ENCODE assay signal across 10 cellular contexts in the genomic region with DNA sequence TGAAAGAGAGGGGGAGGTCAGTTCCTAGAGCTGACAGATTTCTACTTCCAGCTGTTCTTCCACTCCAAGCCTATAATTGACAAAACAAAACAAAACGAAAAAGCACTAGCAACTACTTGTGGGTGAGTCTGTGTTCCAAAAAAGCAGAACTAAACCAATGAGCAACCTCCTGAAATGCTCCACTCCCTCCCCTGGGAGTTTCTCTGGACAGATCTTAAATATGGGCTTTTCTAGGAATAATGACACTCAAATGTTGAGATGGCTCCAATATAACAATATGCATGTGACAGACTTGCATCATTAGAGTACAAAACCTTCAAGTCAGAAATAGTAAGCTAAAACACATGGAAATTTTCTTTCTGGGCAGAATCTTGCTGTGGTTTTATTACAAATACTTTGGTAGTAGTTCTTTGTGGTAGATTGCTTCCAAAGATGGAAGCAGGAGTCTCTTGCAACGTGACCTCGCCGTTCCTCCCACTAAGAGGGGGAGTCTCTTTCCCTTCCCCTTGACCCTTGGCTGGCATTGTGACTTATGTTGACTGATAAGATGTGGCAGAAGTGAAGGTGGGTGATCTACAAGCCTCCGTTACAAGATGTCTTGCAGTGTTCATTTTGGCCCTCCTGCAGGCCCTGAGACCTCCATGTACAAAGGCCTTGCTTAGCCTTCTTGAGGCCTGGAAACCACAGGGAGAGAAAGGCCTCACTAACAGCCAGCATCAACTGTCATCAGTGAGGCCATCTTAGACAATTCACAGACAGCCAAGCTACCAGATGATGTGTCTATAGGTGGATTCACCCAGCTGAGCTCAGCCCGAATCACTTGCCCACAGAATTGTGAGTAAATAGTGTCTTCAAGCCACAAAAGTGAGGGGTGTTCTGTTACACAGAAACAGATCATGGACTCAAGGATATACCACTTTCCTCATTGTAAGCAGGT.
DNase-seq lines count a peak whose midpoint lies in the region; ATAC-seq and TF ChIP-seq lines count a peak whose summit lies in the region.
"Had no signal": no experiment of that assay in that cellular context is flagged by ENCODE, and none has a peak within 500 bp of the region (broad histone marks: within the 10 kb centered on the region; RNA-seq: fewer than 3 reads in every experiment).

No MANE protein-coding gene starts in this region.

- no peak overlapping the region for H3K4me3 Mint-ChIP-seq in activated CD8-positive, alpha-beta memory T cell treated with anti-CD3 and anti-CD28 coated beads, Interleukin-2, amount 10 ng/mL, durations not matched to agents 7 days and 5 days
- no peak overlapping the region for H3K4me3 Mint-ChIP-seq in neural progenitor cell

- no peaks in the 10 kb centered on the region for H3K79me2 ChIP-seq in neural progenitor cell (ENCODE audit: low read depth)

- no peak overlapping the region for H3K9ac ChIP-seq in neural progenitor cell

- no peak overlapping the region for H3K4me2 ChIP-seq in neural progenitor cell

- no peaks in the 10 kb centered on the region for H4K20me1 ChIP-seq in neural progenitor cell (ENCODE audit: low read depth)

- no peak overlapping the region for H2AFZ ChIP-seq in neural progenitor cell (replicated peaks)

- H3K36me3 ChIP-seq in esophagus muscularis mucosa (no peaks in the 10 kb centered on the region), gastrocnemius medialis (no peaks in the 10 kb centered on the region), neural progenitor cell (no peaks in the 10 kb centered on the region)

- peaks cover 26 to 38% (median 35%) of the 10 kb centered on the region in 4 donors for H3K4me1 ChIP-seq in esophagus muscularis mucosa
- peaks cover 18 to 38% of the 10 kb centered on the region in 2 donors for H3K4me1 ChIP-seq in gastrocnemius medialis
- H3K4me1 ChIP-seq in neural progenitor cell: peaks cover 5% of the 10 kb centered on the region

- peaks cover 3% of the 10 kb centered on the region for H3K4me1 Mint-ChIP-seq in activated CD8-positive, alpha-beta memory T cell treated with anti-CD3 and anti-CD28 coated beads, Interleukin-2, amount 10 ng/mL, durations not matched to agents 7 days and 5 days
- H3K4me1 Mint-ChIP-seq in neural progenitor cell: peaks cover 18% of the 10 kb centered on the region

- intact Hi-C loops in esophagus muscularis mucosa (cut with DNase I) (no loop called here), gastrocnemius medialis (cut with DNase I; ENCODE audit: low total_unique reads) (loop anchor here (1.0 kb wide), 1 partner anchor 152 kb away; no protein-coding TSS in a partner anchor)

- H3K4me3 ChIP-seq in esophagus muscularis mucosa (no peak overlapping the region), gastrocnemius medialis (no peak overlapping the region), neural progenitor cell (no peak overlapping the region)

- no peaks in the 10 kb centered on the region for H3K9me3 ChIP-seq in esophagus muscularis mucosa
- no peaks in the 10 kb centered on the region for H3K9me3 ChIP-seq in gastrocnemius medialis
- no peaks in the 10 kb centered on the region for H3K9me3 ChIP-seq in neural progenitor cell (ENCODE audit: low read depth)

- no peaks in the 10 kb centered on the region for H3K27me3 Mint-ChIP-seq in activated CD8-positive, alpha-beta memory T cell treated with anti-CD3 and anti-CD28 coated beads, Interleukin-2, amount 10 ng/mL, durations not matched to agents 7 days and 5 days
- H3K27me3 Mint-ChIP-seq in neural progenitor cell (ENCODE audit: insufficient read depth, low read depth): peaks cover 2% of the 10 kb centered on the region

- TF ChIP-seq CTCF in esophagus muscularis mucosa (IDR thresholded peaks at IDR 0.05): no peak
- TF ChIP-seq CTCF in gastrocnemius medialis (IDR thresholded peaks at IDR 0.05 in 4 of 5, conservative IDR thresholded peaks at IDR 0.05 in 1 of 5): no peak
- TF ChIP-seq CTCF in neural progenitor cell (IDR thresholded peaks at IDR 0.05): no peak

- TF ChIP-seq POLR2A in esophagus muscularis mucosa (IDR thresholded peaks at IDR 0.05; ENCODE audit: low read depth): no peak
- TF ChIP-seq POLR2A in gastrocnemius medialis (IDR thresholded peaks at IDR 0.05): no peak

- peak; percentile 61 for DNase-seq in NOMO-1 treated with DMSO at 0.1 percent for 48 hours (lab: John Stamatoyannopoulos, UW; ENCODE audit: unreplicated experiment)
- no peak for DNase-seq in esophagus muscularis mucosa (ENCODE audit: extremely low spot score)
- peak; percentile 32 to 38 for DNase-seq in gastrocnemius medialis
- DNase-seq in activated CD8-positive, alpha-beta memory T cell treated with anti-CD3 and anti-CD28 coated beads, Interleukin-2, amount 10 ng/mL, durations not matched to agents 7 days and 5 days: no peak
- no peak for DNase-seq in neural progenitor cell (ENCODE audit: low spot score)
- DNase-seq in cerebellum (ENCODE audit: low spot score): no peak
- DNase-seq: stimulated activated naive CD4-positive, alpha-beta T cell had no signal

- H3K9me3 Mint-ChIP-seq in activated CD8-positive, alpha-beta memory T cell treated with anti-CD3 and anti-CD28 coated beads, Interleukin-2, amount 10 ng/mL, durations not matched to agents 7 days and 5 days (ENCODE audit: low read depth): no peaks in the 10 kb centered on the region
- no peaks in the 10 kb centered on the region for H3K9me3 Mint-ChIP-seq in neural progenitor cell

- H3F3A ChIP-seq in neural progenitor cell (ENCODE audit: low read depth): no peaks in the 10 kb centered on the region

- 77% methylated on average over 6 of the region's 6 CpGs for WGBS in esophagus muscularis mucosa

- H3K27ac Mint-ChIP-seq in activated CD8-positive, alpha-beta memory T cell treated with anti-CD3 and anti-CD28 coated beads, Interleukin-2, amount 10 ng/mL, durations not matched to agents 7 days and 5 days: no peak overlapping the region
- no peak overlapping the region for H3K27ac Mint-ChIP-seq in neural progenitor cell

- in situ Hi-C loops in gastrocnemius medialis (cut with MboI; ENCODE audit: low sequenced_read_pairs in 4 of 4): no loop called here

- CTCF ChIA-PET in activated CD8-positive, alpha-beta memory T cell treated with anti-CD3 and anti-CD28 coated beads, Interleukin-2, amount 10 ng/mL, durations not matched to agents 7 days and 5 days (lab: Charles Lee): no interaction called here

- ATAC-seq in GM21529 (IDR thresholded peaks at IDR 0.05; ENCODE audit: unreplicated experiment): peak; percentile 49
- ATAC-seq in gastrocnemius medialis: peak; percentile 20 to 34
- ATAC-seq in GM19328 (IDR thresholded peaks at IDR 0.05; ENCODE audit: unreplicated experiment): no peak
- no peak for ATAC-seq in activated CD8-positive, alpha-beta memory T cell treated with anti-CD3 and anti-CD28 coated beads, Interleukin-2, amount 10 ng/mL, durations not matched to agents 7 days and 5 days
- ATAC-seq: HCT116 had no signal

- no peak for TF ChIP-seq EP300 in esophagus muscularis mucosa (IDR thresholded peaks at IDR 0.05)

- H3K36me3 Mint-ChIP-seq in activated CD8-positive, alpha-beta memory T cell treated with anti-CD3 and anti-CD28 coated beads, Interleukin-2, amount 10 ng/mL, durations not matched to agents 7 days and 5 days: peaks cover 4% of the 10 kb centered on the region
- H3K36me3 Mint-ChIP-seq in neural progenitor cell: no peaks in the 10 kb centered on the region

- H3K27me3 ChIP-seq in esophagus muscularis mucosa: no peaks in the 10 kb centered on the region
- no peaks in the 10 kb centered on the region for H3K27me3 ChIP-seq in gastrocnemius medialis
- no peaks in the 10 kb centered on the region for H3K27me3 ChIP-seq in neural progenitor cell

- peak overlapping the region; percentile 53 to 74 (median 64) for H3K27ac ChIP-seq in esophagus muscularis mucosa (replicated peaks in 1 of 4)
- H3K27ac ChIP-seq in gastrocnemius medialis: peak overlapping the region; percentile 66 to 76 (median 74)
- H3K27ac ChIP-seq in neural progenitor cell: no peak overlapping the region

Comparison
In these comparisons a context has a peak if more than half of its experiments do, and no peak if none do; other contexts are left out.
1. ATAC-seq: peak in GM21529 (single experiment) and gastrocnemius medialis (2 of 2); none in GM19328 (single experiment) and activated CD8-positive, alpha-beta memory T cell treated with anti-CD3 and anti-CD28 coated beads, Interleukin-2, amount 10 ng/mL, durations not matched to agents 7 days and 5 days (single experiment).
2. DNase-seq: peak in NOMO-1 treated with DMSO at 0.1 percent for 48 hours (single experiment) and gastrocnemius medialis (2 of 2); none in esophagus muscularis mucosa (single experiment), activated CD8-positive, alpha-beta memory T cell treated with anti-CD3 and anti-CD28 coated beads, Interleukin-2, amount 10 ng/mL, durations not matched to agents 7 days and 5 days (single experiment), neural progenitor cell (single experiment) and cerebellum (single experiment).